1 cellular context compared by ENCODE assay signal in the genomic region with DNA sequence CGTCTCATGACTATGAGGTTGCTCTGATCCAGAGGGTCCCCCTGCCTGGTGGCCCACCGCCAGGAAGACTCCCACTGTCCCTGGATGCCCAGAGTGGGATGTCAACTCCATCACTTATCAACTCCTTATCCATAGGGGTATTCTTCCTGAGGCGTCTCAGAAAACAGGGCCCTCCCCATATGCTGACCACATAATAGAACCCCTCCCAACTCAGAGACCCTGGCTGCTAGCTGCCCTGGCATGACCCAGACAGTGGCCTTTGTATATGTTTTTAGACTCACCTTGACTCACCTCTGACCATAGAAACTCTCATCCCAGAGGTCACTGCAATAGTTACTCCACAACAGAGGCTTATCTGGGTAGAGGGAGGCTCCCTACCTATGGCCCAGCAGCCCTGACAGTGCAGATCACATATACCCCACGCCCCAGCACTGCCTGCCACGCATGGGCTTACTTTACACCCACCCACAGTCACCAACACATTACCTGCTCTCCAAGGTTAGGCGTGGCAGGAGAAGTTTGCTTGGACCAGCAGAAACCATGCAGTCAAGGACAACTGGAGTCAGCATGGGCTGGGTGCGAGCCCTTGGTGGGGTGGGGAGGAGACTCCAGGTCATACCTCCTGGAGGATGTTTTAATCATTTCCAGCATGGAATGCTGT.
TF ChIP-seq lines count a peak whose summit lies in the region.

No MANE protein-coding gene starts in this region.

TF ChIP-seq in HepG2, 621 proteins besides CTCF, POLR2A, EP300 and RAD21 (continues in another document):
- no peak for TF ChIP-seq SOX13 (IDR thresholded peaks at IDR 0.05)
- TF ChIP-seq SOX13 (CRISPR knock-in tag; conservative IDR thresholded peaks at IDR 0.05 in 1 of 2, IDR thresholded peaks at IDR 0.05 in 1 of 2): 0 out of 4 replicates have a peak, but pooled peaks of 1 of the 2 experiments have one; percentile 12
- peak; percentile 31; the same call in 1 of the 2 replicates for TF ChIP-seq ZNF143 (CRISPR knock-in tag; IDR thresholded peaks at IDR 0.05)
- no peak for TF ChIP-seq PAWR (CRISPR knock-in tag; IDR thresholded peaks at IDR 0.05; ENCODE audit: borderline replicate concordance)
- TF ChIP-seq ZNF496 (CRISPR knock-in tag; IDR thresholded peaks at IDR 0.05; ENCODE audit: insufficient replicate concordance): no peak
- TF ChIP-seq ZNF619 (CRISPR knock-in tag; IDR thresholded peaks at IDR 0.05): 0 out of 2 replicates have a peak, but pooled peaks have one; percentile 83
- TF ChIP-seq FOXM1 (CRISPR knock-in tag; IDR thresholded peaks at IDR 0.05): no peak
- peak; percentile 24; the same call in 1 of the 2 replicates for TF ChIP-seq FOXC1 (CRISPR knock-in tag; IDR thresholded peaks at IDR 0.05; ENCODE audit: borderline replicate concordance)
- peak; percentile 42 for TF ChIP-seq ZNF883 (CRISPR knock-in tag; IDR thresholded peaks at IDR 0.05; ENCODE audit: not compliant biosample characterization)
- peak; percentile 71 for TF ChIP-seq NR2F6 (IDR thresholded peaks at IDR 0.05)
- peak; percentile 54; the same call in 1 of the 2 replicates for TF ChIP-seq NR2F6 (CRISPR knock-in tag; IDR thresholded peaks at IDR 0.05)
- peak; percentile 41; the same call in 1 of the 2 replicates for TF ChIP-seq ZNF609 (CRISPR knock-in tag; IDR thresholded peaks at IDR 0.05; ENCODE audit: borderline replicate concordance)
- no peak for TF ChIP-seq ZNF549 (CRISPR knock-in tag; IDR thresholded peaks at IDR 0.05)
- TF ChIP-seq, protein P1, sequence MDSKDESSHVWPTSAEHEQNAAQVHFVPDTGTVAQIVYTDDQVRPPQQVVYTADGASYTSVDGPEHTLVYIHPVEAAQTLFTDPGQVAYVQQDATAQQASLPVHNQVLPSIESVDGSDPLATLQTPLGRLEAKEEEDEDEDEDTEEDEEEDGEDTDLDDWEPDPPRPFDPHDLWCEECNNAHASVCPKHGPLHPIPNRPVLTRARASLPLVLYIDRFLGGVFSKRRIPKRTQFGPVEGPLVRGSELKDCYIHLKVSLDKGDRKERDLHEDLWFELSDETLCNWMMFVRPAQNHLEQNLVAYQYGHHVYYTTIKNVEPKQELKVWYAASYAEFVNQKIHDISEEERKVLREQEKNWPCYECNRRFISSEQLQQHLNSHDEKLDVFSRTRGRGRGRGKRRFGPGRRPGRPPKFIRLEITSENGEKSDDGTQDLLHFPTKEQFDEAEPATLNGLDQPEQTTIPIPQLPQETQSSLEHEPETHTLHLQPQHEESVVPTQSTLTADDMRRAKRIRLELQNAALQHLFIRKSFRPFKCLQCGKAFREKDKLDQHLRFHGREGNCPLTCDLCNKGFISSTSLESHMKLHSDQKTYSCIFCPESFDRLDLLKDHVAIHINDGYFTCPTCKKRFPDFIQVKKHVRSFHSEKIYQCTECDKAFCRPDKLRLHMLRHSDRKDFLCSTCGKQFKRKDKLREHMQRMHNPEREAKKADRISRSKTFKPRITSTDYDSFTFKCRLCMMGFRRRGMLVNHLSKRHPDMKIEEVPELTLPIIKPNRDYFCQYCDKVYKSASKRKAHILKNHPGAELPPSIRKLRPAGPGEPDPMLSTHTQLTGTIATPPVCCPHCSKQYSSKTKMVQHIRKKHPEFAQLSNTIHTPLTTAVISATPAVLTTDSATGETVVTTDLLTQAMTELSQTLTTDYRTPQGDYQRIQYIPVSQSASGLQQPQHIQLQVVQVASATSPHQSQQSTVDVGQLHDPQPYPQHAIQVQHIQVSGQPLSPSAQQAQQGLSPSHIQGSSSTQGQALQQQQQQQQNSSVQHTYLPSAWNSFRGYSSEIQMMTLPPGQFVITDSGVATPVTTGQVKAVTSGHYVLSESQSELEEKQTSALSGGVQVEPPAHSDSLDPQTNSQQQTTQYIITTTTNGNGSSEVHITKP (CRISPR knock-in tag; IDR thresholded peaks at IDR 0.05; ENCODE audit: low read depth): no peak
- TF ChIP-seq RXRB (CRISPR knock-in tag; IDR thresholded peaks at IDR 0.05; ENCODE audit: borderline replicate concordance): peak; percentile 96
- 0 out of 2 replicates have a peak, but pooled peaks have one; percentile 44 for TF ChIP-seq ZNF503 (CRISPR knock-in tag; IDR thresholded peaks at IDR 0.05)
- 0 out of 2 replicates have a peak, but pooled peaks have one; percentile 9 for TF ChIP-seq ZNF772 (CRISPR knock-in tag; IDR thresholded peaks at IDR 0.05)
- TF ChIP-seq HOXA3 (CRISPR knock-in tag; IDR thresholded peaks at IDR 0.05): 0 out of 2 replicates have a peak, but pooled peaks have one; percentile 39
- TF ChIP-seq FOXK1 (CRISPR knock-in tag; IDR thresholded peaks at IDR 0.05; ENCODE audit: borderline replicate concordance, low read depth): peak; percentile 55; the same call in 1 of the 2 replicates
- no peak for TF ChIP-seq ZBTB39 (CRISPR knock-in tag; IDR thresholded peaks at IDR 0.05)
- TF ChIP-seq, protein P2, sequence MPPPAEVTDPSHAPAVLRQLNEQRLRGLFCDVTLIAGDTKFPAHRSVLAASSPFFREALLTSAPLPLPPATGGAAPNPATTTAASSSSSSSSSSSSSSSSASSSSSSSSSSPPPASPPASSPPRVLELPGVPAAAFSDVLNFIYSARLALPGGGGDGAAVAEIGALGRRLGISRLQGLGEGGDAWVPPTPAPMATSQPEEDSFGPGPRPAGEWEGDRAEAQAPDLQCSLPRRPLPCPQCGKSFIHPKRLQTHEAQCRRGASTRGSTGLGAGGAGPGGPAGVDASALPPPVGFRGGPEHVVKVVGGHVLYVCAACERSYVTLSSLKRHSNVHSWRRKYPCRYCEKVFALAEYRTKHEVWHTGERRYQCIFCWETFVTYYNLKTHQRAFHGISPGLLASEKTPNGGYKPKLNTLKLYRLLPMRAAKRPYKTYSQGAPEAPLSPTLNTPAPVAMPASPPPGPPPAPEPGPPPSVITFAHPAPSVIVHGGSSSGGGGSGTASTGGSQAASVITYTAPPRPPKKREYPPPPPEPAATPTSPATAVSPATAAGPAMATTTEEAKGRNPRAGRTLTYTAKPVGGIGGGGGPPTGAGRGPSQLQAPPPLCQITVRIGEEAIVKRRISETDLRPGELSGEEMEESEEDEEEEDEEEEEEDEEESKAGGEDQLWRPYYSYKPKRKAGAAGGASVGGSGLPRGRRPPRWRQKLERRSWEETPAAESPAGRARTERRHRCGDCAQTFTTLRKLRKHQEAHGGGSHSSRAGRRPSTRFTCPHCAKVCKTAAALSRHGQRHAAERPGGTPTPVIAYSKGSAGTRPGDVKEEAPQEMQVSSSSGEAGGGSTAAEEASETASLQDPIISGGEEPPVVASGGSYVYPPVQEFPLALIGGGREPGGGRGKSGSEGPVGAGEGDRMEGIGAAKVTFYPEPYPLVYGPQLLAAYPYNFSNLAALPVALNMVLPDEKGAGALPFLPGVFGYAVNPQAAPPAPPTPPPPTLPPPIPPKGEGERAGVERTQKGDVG (CRISPR knock-in tag; IDR thresholded peaks at IDR 0.05; ENCODE audit: borderline replicate concordance): 0 out of 2 replicates have a peak, but pooled peaks have one; percentile 57
- TF ChIP-seq BCL6 (CRISPR knock-in tag; IDR thresholded peaks at IDR 0.05): peak; percentile 57
- TF ChIP-seq PITX1 (CRISPR knock-in tag; IDR thresholded peaks at IDR 0.05): peak; percentile 50; the same call in 1 of the 2 replicates
- TF ChIP-seq ZNF335 (CRISPR knock-in tag; IDR thresholded peaks at IDR 0.05): no peak
- 0 out of 4 replicates have a peak, but pooled peaks of 1 of the 2 experiments have one; percentile 26 for TF ChIP-seq MAFK (conservative IDR thresholded peaks at IDR 0.05 in 1 of 2, IDR thresholded peaks at IDR 0.05 in 1 of 2; ENCODE audit: low read length in 2 of 2)
- no peak for TF ChIP-seq TEAD2 (CRISPR knock-in tag; IDR thresholded peaks at IDR 0.05)
- no peak for TF ChIP-seq AGO2 (optimal IDR thresholded peaks at IDR 0.05; ENCODE audit: low read depth, low read length)
- no peak for TF ChIP-seq MZF1 (CRISPR knock-in tag; IDR thresholded peaks at IDR 0.05; ENCODE audit: borderline replicate concordance)
- TF ChIP-seq KDM6A (CRISPR knock-in tag; IDR thresholded peaks at IDR 0.05; ENCODE audit: low read depth): 0 out of 2 replicates have a peak, but pooled peaks have one; percentile 32
- TF ChIP-seq ZNF720 (CRISPR knock-in tag; IDR thresholded peaks at IDR 0.05): no peak
- peak; percentile 79 for TF ChIP-seq ZNF501 (CRISPR knock-in tag; IDR thresholded peaks at IDR 0.05)
- no peak for TF ChIP-seq ZNF331 (CRISPR knock-in tag; IDR thresholded peaks at IDR 0.05)
- TF ChIP-seq TRIM22 (IDR thresholded peaks at IDR 0.05): no peak
- no peak for TF ChIP-seq ZSCAN31 (CRISPR knock-in tag; IDR thresholded peaks at IDR 0.05; ENCODE audit: low read depth)
- TF ChIP-seq MBD4 (IDR thresholded peaks at IDR 0.05; ENCODE audit: borderline replicate concordance, low read length): no peak
- 0 out of 2 replicates have a peak, but pooled peaks have one; percentile 37 for TF ChIP-seq GATAD2A (CRISPR knock-in tag; IDR thresholded peaks at IDR 0.05)
- no peak for TF ChIP-seq ZNF264 (CRISPR knock-in tag; IDR thresholded peaks at IDR 0.05)
- TF ChIP-seq HDAC1 (CRISPR knock-in tag; IDR thresholded peaks at IDR 0.05): peak; percentile 46; the same call in 1 of the 2 replicates
- peak; percentile 35; the same call in 1 of the 2 replicates for TF ChIP-seq ZMYM3 (CRISPR knock-in tag; IDR thresholded peaks at IDR 0.05)
- TF ChIP-seq MXD4 (CRISPR knock-in tag; IDR thresholded peaks at IDR 0.05): 0 out of 2 replicates have a peak, but pooled peaks have one; percentile 29
- 0 out of 2 replicates have a peak, but pooled peaks have one; percentile 45 for TF ChIP-seq PPARG (CRISPR knock-in tag; conservative IDR thresholded peaks at IDR 0.05)
- 0 out of 2 replicates have a peak, but pooled peaks have one; percentile 47 for TF ChIP-seq ZFP90 (CRISPR knock-in tag; IDR thresholded peaks at IDR 0.05; ENCODE audit: borderline replicate concordance)
- no peak for TF ChIP-seq ELF3 (CRISPR knock-in tag; IDR thresholded peaks at IDR 0.05)
- TF ChIP-seq SKI (IDR thresholded peaks at IDR 0.05; ENCODE audit: partially characterized antibody): no peak
